17 cellular contexts compared by ENCODE assay signal in genomic region chr9:76891279-76891678, GRCh38.
"Had no signal": no experiment of that assay in that cellular context is flagged by ENCODE, and none has a peak within 500 bp of the region (broad histone marks: within the 10 kb centered on the region; RNA-seq: fewer than 3 reads in every experiment).

No MANE protein-coding gene starts in this region.

- H3K4me1 ChIP-seq: body of pancreas, gastrocnemius medialis, left lung, suprapubic skin had no signal

- H3K4me3 ChIP-seq: body of pancreas, gastrocnemius medialis, heart left ventricle, left lung, suprapubic skin had no signal

- H3K27me3 ChIP-seq: body of pancreas, gastrocnemius medialis, heart left ventricle, left lung, suprapubic skin had no signal

- H3K9me3 ChIP-seq: body of pancreas, gastrocnemius medialis, heart left ventricle, left lung, suprapubic skin had no signal

- DNase-seq: activated CD4-positive, alpha-beta memory T cell treated with anti-CD3 and anti-CD28 coated beads, Interleukin-2, amount 10 ng/mL, durations not matched to agents 7 days and 5 days; activated CD4-positive, alpha-beta T cell treated with anti-CD3 and anti-CD28 coated beads for 48 hours; activated effector memory CD4-positive, alpha-beta T cell treated with anti-CD3 and anti-CD28 coated beads, Interleukin-2, amount 50 U/mL, for 16 hours; activated naive CD4-positive, alpha-beta T cell treated with anti-CD3 and anti-CD28 coated beads, Interleukin-2, amount 10 ng/mL, durations not matched to agents 7 days and 5 days; activated T-cell treated with anti-CD3 and anti-CD28 coated beads, Interleukin-2, amount 50 U/mL, for 72 hours; amygdala; body of pancreas; dermis blood vessel endothelial cell; effector memory CD4-positive, alpha-beta T cell; gastrocnemius medialis; heart left ventricle; kidney; left lung; natural killer cell; stimulated activated CD4-positive, alpha-beta T cell treated with anti-CD3 and anti-CD28 coated beads, Interleukin-12 subunit alpha, Interleukin-12 subunit beta, amount 100 ng/mL, for 4 hours; stimulated activated CD4-positive, alpha-beta T cell treated with anti-CD3 and anti-CD28 coated beads, Interleukin-4, amount 100 ng/mL, for 4 hours had no signal

- H3K27ac ChIP-seq: body of pancreas, gastrocnemius medialis, left lung, suprapubic skin had no signal

- H3K36me3 ChIP-seq: gastrocnemius medialis, heart left ventricle, left lung, suprapubic skin had no signal
